ENCODE assay signal across 31 cellular contexts in the genomic region with DNA sequence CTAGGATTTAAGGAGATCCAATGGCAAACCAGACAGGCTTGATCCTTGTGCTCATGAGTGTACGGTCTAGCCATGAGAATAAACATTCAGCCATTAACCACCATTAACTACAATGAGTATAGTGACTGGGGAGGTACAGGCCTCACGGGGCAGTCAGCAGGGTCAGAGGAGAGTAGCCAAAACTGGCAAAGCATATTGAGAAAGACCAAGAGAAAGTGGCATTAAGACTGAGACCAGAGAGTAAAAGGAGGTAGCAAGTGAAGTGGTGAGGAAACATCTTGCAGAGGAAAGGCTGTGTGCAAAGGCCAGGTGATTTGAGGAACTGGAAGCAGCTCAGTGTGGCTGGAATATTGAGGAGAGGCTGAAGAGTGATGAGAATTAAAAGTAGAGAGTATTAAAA.
DNase-seq lines count a peak whose midpoint lies in the region; ATAC-seq and TF ChIP-seq lines count a peak whose summit lies in the region.
"Had no signal": no experiment of that assay in that cellular context is flagged by ENCODE, and none has a peak within 500 bp of the region (broad histone marks: within the 10 kb centered on the region; RNA-seq: fewer than 3 reads in every experiment).

No MANE protein-coding gene starts in this region.

- no peak for ATAC-seq in GM18511 (IDR thresholded peaks at IDR 0.05; ENCODE audit: unreplicated experiment)
- ATAC-seq: HepG2 had no signal

- H3K4me3 ChIP-seq in trophoblast cell (ENCODE audit: low read depth, low read length) = no peak overlapping the region
- H3K4me3 ChIP-seq: GM23248, HAP-1 had no signal

- no peak overlapping the region for H2BK15ac ChIP-seq in H9 (ENCODE audit: low read depth, low read length)

- no peak overlapping the region for H3T11ph ChIP-seq in H9 (ENCODE audit: low read length)

- H2AK5ac ChIP-seq in H9 (ENCODE audit: insufficient read length, low read length) (no peak overlapping the region), trophoblast cell (ENCODE audit: low read length) (no peak overlapping the region)

- H3K36me3 ChIP-seq in trophoblast cell (ENCODE audit: control insufficient read depth in 1 of 2, insufficient read depth in 2 of 2, low read length in 2 of 2) = no peaks in the 10 kb centered on the region
- H3K36me3 ChIP-seq: HAP-1 had no signal

- no peak for TF ChIP-seq CTCF in H9 (conservative IDR thresholded peaks at IDR 0.05)

- no peak overlapping the region for H3K4me3 Mint-ChIP-seq in H9
- H3K4me3 Mint-ChIP-seq: B cell; CD8-positive, alpha-beta memory T cell; T-helper 1 cell treated with Interleukin-12 subunit alpha and Interleukin-12 subunit beta and Interleukin-4 antibody, amounts not matched to agents 30 μg/mL and 1 μg/mL, for 36 hours had no signal

- H3K9ac ChIP-seq in H9 (ENCODE audit: extremely low read depth, insufficient read length, low read length) = no peak overlapping the region
- no peak overlapping the region for H3K9ac ChIP-seq in trophoblast cell (ENCODE audit: low read length)
- H3K9ac ChIP-seq: GM23248 had no signal

- H2BK120ac ChIP-seq in H9 (ENCODE audit: low read depth, low read length, poor library complexity, severe bottlenecking) = no peak overlapping the region
- no peak overlapping the region for H2BK120ac ChIP-seq in trophoblast cell (ENCODE audit: insufficient read depth, low read length, poor library complexity)

- H3K79me1 ChIP-seq in H9 (ENCODE audit: insufficient read depth, low read depth, low read length, poor library complexity, severe bottlenecking) (no peaks in the 10 kb centered on the region), trophoblast cell (ENCODE audit: low read length) (no peaks in the 10 kb centered on the region)

- no peak overlapping the region for H3K27ac Mint-ChIP-seq in H9
- H3K27ac Mint-ChIP-seq: B cell; CD8-positive, alpha-beta memory T cell; T-helper 1 cell treated with Interleukin-12 subunit alpha and Interleukin-12 subunit beta and Interleukin-4 antibody, amounts not matched to agents 30 μg/mL and 1 μg/mL, for 36 hours had no signal

- H2AFZ ChIP-seq in H9 (ENCODE audit: low read length) (no peak overlapping the region), trophoblast cell (ENCODE audit: insufficient read depth, low read length, poor library complexity) (no peak overlapping the region)
- H2AFZ ChIP-seq: GM23248 had no signal

- no peaks in the 10 kb centered on the region for H3K9me3 ChIP-seq in H9 (ENCODE audit: control insufficient read depth, low read depth, low read length)
- no peaks in the 10 kb centered on the region for H3K9me3 ChIP-seq in trophoblast cell (ENCODE audit: insufficient read depth, low read depth, low read length)
- H3K9me3 ChIP-seq: HAP-1 had no signal

- DNase-seq in H9 = no peak
- peak; percentile 61 for DNase-seq in MV-4-11 (lab: John Stamatoyannopoulos, UW)
- peak; percentile 86 for DNase-seq in SKM-1 (lab: John Stamatoyannopoulos, UW; ENCODE audit: unreplicated experiment)
- no peak for DNase-seq in trophoblast cell
- no peak for DNase-seq in NCI-H128 (lab: John Stamatoyannopoulos, UW; ENCODE audit: unreplicated experiment)
- no peak for DNase-seq in NCI-H1417 treated with DMSO at 0.1 percent for 48 hours (lab: John Stamatoyannopoulos, UW)
- DNase-seq: CD8-positive, alpha-beta memory T cell; DMS 273 treated with DMSO at 0.1 percent for 48 hours; DMS79; EL; GDM1; GM23248; Karpas-422; NCI-H1048; NCI-H1436; NCI-H187; NCI-H2081 treated with DMSO at 0.1 percent for 48 hours; NCI-H2171; NCI-H226; NCI-H510A; NCI-H69; SHP77; SW 1271; T-helper 9 cell had no signal

- WGBS in H9 (ENCODE audit: extremely low coverage, insufficient read length, low lambda C conversion rate) = no CpG with 5 or more reads among the region's 2 CpGs
- no CpG with 5 or more reads among the region's 2 CpGs for WGBS in trophoblast cell (ENCODE audit: extremely low coverage, insufficient coverage, insufficient read length)

- H3K27ac ChIP-seq in H9 (ENCODE audit: insufficient read length, low read depth, low read length) = no peak overlapping the region
- H3K27ac ChIP-seq in trophoblast cell (ENCODE audit: low read depth, low read length) = no peak overlapping the region
- H3K27ac ChIP-seq: C4-2B, GM23248, RWPE1 had no signal

- H2BK5ac ChIP-seq in H9 (ENCODE audit: insufficient read length, low read length) (no peak overlapping the region), trophoblast cell (ENCODE audit: low read depth, low read length, poor library complexity) (no peak overlapping the region)

- peaks cover 0 to 2% of the 10 kb centered on the region in 2 experiments; a peak in 3 of 5 replicates for H3K9me3 Mint-ChIP-seq in H9
- H3K9me3 Mint-ChIP-seq: CD8-positive, alpha-beta memory T cell; T-helper 1 cell treated with Interleukin-12 subunit alpha and Interleukin-12 subunit beta and Interleukin-4 antibody, amounts not matched to agents 30 μg/mL and 1 μg/mL, for 36 hours had no signal

- H2BK12ac ChIP-seq in H9 (ENCODE audit: insufficient read length, low read depth, low read length) (no peak overlapping the region), trophoblast cell (ENCODE audit: low read length) (no peak overlapping the region)

- peak overlapping the region; percentile 27 for H2BK20ac ChIP-seq in H9 (ENCODE audit: low read depth, low read length, poor library complexity, severe bottlenecking)

- no peak overlapping the region for H4K12ac ChIP-seq in trophoblast cell (ENCODE audit: low read depth, low read length)

- no peak overlapping the region for H3K4me2 ChIP-seq in H9 (ENCODE audit: insufficient read depth, insufficient read length, low read length)
- H3K4me2 ChIP-seq in trophoblast cell (ENCODE audit: low read length) = no peak overlapping the region

- H4K5ac ChIP-seq in H9 (ENCODE audit: insufficient read length, low read depth, low read length) = no peak overlapping the region

- H4K20me1 ChIP-seq in H9 (ENCODE audit: control insufficient read depth, insufficient read depth, insufficient read length) = no peaks in the 10 kb centered on the region

- peaks cover 0 to 5% (median 0%) of the 10 kb centered on the region in 3 experiments; a peak in 1 of 7 replicates for H3K36me3 Mint-ChIP-seq in H9 (ENCODE audit: insufficient read depth in 1 of 3, low read depth in 3 of 3)
- H3K36me3 Mint-ChIP-seq: CD8-positive, alpha-beta memory T cell had no signal

- H4K91ac ChIP-seq in H9 (ENCODE audit: insufficient read length, low read depth, low read length) = no peak overlapping the region
- no peak overlapping the region for H4K91ac ChIP-seq in trophoblast cell (ENCODE audit: low read depth, low read length)

- H3K23ac ChIP-seq in H9 (ENCODE audit: insufficient read length, low read depth, low read length) (no peak overlapping the region), trophoblast cell (ENCODE audit: low read length) (peak overlapping the region; percentile 34)

- H3K27me3 ChIP-seq in H9 (ENCODE audit: insufficient read depth, low read length) (no peaks in the 10 kb centered on the region), trophoblast cell (ENCODE audit: insufficient read depth, low read length) (no peaks in the 10 kb centered on the region)

- no peaks in the 10 kb centered on the region for H3K27me3 Mint-ChIP-seq in H9 (ENCODE audit: low read depth)
- H3K27me3 Mint-ChIP-seq: B cell had no signal

- H3K18ac ChIP-seq in H9 (ENCODE audit: insufficient read length, low read depth, low read length) (no peak overlapping the region), trophoblast cell (ENCODE audit: low read length) (no peak overlapping the region)

- H3K79me2 ChIP-seq in H9 (ENCODE audit: insufficient read depth, low read length) (no peaks in the 10 kb centered on the region), trophoblast cell (ENCODE audit: control insufficient read depth, insufficient read depth, low read length, poor library complexity) (no peaks in the 10 kb centered on the region)

- no peaks in the 10 kb centered on the region for H3K23me2 ChIP-seq in H9 (ENCODE audit: insufficient read length, low read depth, low read length, poor library complexity, severe bottlenecking)

- H3K4ac ChIP-seq in H9 (ENCODE audit: low read depth, low read length) (no peak overlapping the region), trophoblast cell (ENCODE audit: low read depth, low read length) (no peak overlapping the region)

- no peak overlapping the region for H4K8ac ChIP-seq in H9 (replicated peaks; ENCODE audit: insufficient read length, low read depth, low read length)
- no peak overlapping the region for H4K8ac ChIP-seq in trophoblast cell (ENCODE audit: low read depth, low read length)

- no peak overlapping the region for H3K56ac ChIP-seq in H9 (ENCODE audit: insufficient read length, low read depth, low read length)

- H3K14ac ChIP-seq in H9 (ENCODE audit: insufficient read depth, low read length) (no peak overlapping the region), trophoblast cell (ENCODE audit: low read length) (no peak overlapping the region)

- H3K4me1 ChIP-seq in H9 (ENCODE audit: insufficient read depth, low read length) (no peaks in the 10 kb centered on the region; the same call in 1 of the 2 replicates), trophoblast cell (ENCODE audit: control insufficient read depth in 1 of 2, insufficient read depth in 2 of 2, low read length in 2 of 2) (no peaks in the 10 kb centered on the region)
- H3K4me1 ChIP-seq: HAP-1 had no signal

- H3K4me1 Mint-ChIP-seq in H9 = peaks cover 6 to 8% of the 10 kb centered on the region in 2 experiments
- H3K4me1 Mint-ChIP-seq: B cell; CD8-positive, alpha-beta memory T cell had no signal

Comparison
In these comparisons a context has a peak if more than half of its experiments do, and no peak if none do; other contexts are left out.
1. DNase-seq: peak in MV-4-11 (single experiment) and SKM-1 (single experiment); none in H9 (single experiment), trophoblast cell (0 of 2), NCI-H128 (single experiment) and NCI-H1417 treated with DMSO at 0.1 percent for 48 hours (single experiment).